ENCODE assay signal across 11 cellular contexts in the genomic region with DNA sequence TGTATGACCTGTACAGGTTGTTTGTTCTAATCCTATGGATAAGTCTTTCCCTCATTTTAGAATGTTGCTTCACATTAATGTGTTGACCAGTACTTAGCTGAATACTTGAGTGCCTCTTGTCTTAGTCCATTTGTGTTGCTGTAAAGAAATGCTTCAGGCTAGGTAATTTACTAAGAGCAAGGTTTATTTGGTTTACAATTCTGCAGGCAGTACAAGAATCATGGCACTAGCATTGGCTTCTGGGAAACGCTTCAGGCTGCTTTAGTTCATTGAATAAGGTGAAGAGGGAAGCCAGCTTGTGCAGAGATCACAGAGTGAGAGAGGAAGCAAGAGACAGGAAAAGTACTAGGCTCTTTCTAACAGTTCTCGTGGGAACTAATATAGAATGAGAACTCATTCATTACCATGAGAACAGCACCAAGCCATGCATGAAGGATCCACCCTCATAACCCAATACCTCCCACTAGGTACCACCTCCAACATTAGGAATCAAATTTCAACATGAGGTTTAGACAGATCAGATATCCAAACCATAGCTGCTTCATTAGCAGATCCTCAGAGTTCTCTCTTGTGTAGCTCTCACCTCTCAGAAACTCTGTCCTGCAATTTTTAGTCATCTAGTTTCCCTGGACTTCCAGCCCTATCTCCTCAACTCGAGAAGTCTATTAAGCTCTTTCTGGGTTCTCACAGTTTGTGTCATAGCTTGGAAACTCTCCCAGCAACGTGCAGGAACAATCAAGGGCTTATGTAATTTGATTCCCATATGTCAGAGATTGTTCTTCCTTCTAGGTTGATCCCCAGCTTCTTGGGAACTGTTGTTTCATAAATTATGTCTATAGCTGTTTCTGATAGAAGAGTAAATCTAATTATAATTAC.
DNase-seq lines count a peak whose midpoint lies in the region; ATAC-seq and TF ChIP-seq lines count a peak whose summit lies in the region.
"Had no signal": no experiment of that assay in that cellular context is flagged by ENCODE, and none has a peak within 500 bp of the region (broad histone marks: within the 10 kb centered on the region; RNA-seq: fewer than 3 reads in every experiment).

No MANE protein-coding gene starts in this region.

- peak; percentile 27 for DNase-seq in AG08396 (ENCODE audit: low spot score)
- DNase-seq in HFFc6 = peak; percentile 83
- peak; percentile 59 for DNase-seq in OCI-M1 (lab: John Stamatoyannopoulos, UW)
- DNase-seq in foreskin keratinocyte = peak; percentile 68 to 83
- no peak for DNase-seq in mesenteric fat pad (ENCODE audit: low spot score)
- no peak for DNase-seq in WERI-Rb-1
- no peak for DNase-seq in activated naive CD8-positive, alpha-beta T cell treated with anti-CD3 and anti-CD28 coated beads for 36 hours
- DNase-seq: activated CD4-positive, CD25-positive, alpha-beta regulatory T cell had no signal

- TF ChIP-seq CTCF in HFFc6 (IDR thresholded peaks at IDR 0.05) = no peak
- TF ChIP-seq CTCF in foreskin keratinocyte (conservative IDR thresholded peaks at IDR 0.05) = no peak
- TF ChIP-seq CTCF in WERI-Rb-1 (IDR thresholded peaks at IDR 0.05; ENCODE audit: low read depth, low read length) = no peak

- H3K4me3 Mint-ChIP-seq in HFFc6 = no peak overlapping the region; the same call in 1 of the 2 replicates
- no peak overlapping the region for H3K4me3 Mint-ChIP-seq in activated naive CD8-positive, alpha-beta T cell treated with anti-CD3 and anti-CD28 coated beads for 36 hours
- H3K4me3 Mint-ChIP-seq: brain had no signal

- ATAC-seq in foreskin keratinocyte = peak; percentile 95
- no peak for ATAC-seq in GM19463 (IDR thresholded peaks at IDR 0.05; ENCODE audit: unreplicated experiment)
- ATAC-seq: mucosa of descending colon had no signal

- peaks cover 18% of the 10 kb centered on the region for H3K4me1 Mint-ChIP-seq in HFFc6 (ENCODE audit: low read depth)
- H3K4me1 Mint-ChIP-seq in activated naive CD8-positive, alpha-beta T cell treated with anti-CD3 and anti-CD28 coated beads for 36 hours = no peaks in the 10 kb centered on the region

- no peaks in the 10 kb centered on the region for H3K36me3 ChIP-seq in WERI-Rb-1

- no peaks in the 10 kb centered on the region for H3K27me3 Mint-ChIP-seq in HFFc6 (ENCODE audit: insufficient read depth)
- H3K27me3 Mint-ChIP-seq in activated naive CD8-positive, alpha-beta T cell treated with anti-CD3 and anti-CD28 coated beads for 36 hours = no peaks in the 10 kb centered on the region
- H3K27me3 Mint-ChIP-seq: brain had no signal

- peak overlapping the region; percentile 2 for H3K27ac ChIP-seq in foreskin keratinocyte
- no peak overlapping the region for H3K27ac ChIP-seq in WERI-Rb-1

- no peaks in the 10 kb centered on the region for H3K27me3 ChIP-seq in foreskin keratinocyte
- no peaks in the 10 kb centered on the region for H3K27me3 ChIP-seq in WERI-Rb-1 (ENCODE audit: insufficient read depth, low read depth, severe bottlenecking)

- peak overlapping the region; percentile 36 for H3K27ac Mint-ChIP-seq in HFFc6
- H3K27ac Mint-ChIP-seq in activated naive CD8-positive, alpha-beta T cell treated with anti-CD3 and anti-CD28 coated beads for 36 hours = no peak overlapping the region

- H3K36me3 Mint-ChIP-seq in HFFc6 (ENCODE audit: low read depth) = no peaks in the 10 kb centered on the region; the same call in 1 of the 2 replicates
- H3K36me3 Mint-ChIP-seq in activated naive CD8-positive, alpha-beta T cell treated with anti-CD3 and anti-CD28 coated beads for 36 hours = no peaks in the 10 kb centered on the region
- H3K36me3 Mint-ChIP-seq: brain had no signal

- H3K4me1 ChIP-seq in foreskin keratinocyte = peaks cover 7% of the 10 kb centered on the region

- no peak overlapping the region for H3K4me3 ChIP-seq in WERI-Rb-1 (ENCODE audit: low read depth, low read length)
- H3K4me3 ChIP-seq: mucosa of descending colon had no signal

- no peaks in the 10 kb centered on the region for H3K9me3 Mint-ChIP-seq in HFFc6
- H3K9me3 Mint-ChIP-seq in activated naive CD8-positive, alpha-beta T cell treated with anti-CD3 and anti-CD28 coated beads for 36 hours = peaks cover 4% of the 10 kb centered on the region
- H3K9me3 Mint-ChIP-seq: brain had no signal

- H3K9me3 ChIP-seq in WERI-Rb-1 (ENCODE audit: severe bottlenecking) = no peaks in the 10 kb centered on the region
- H3K9me3 ChIP-seq: mucosa of descending colon had no signal

Comparison
In these comparisons a context has a peak if more than half of its experiments do, and no peak if none do; other contexts are left out.
1. DNase-seq: peak in AG08396 (single experiment), HFFc6 (single experiment), OCI-M1 (single experiment) and foreskin keratinocyte (2 of 2); none in mesenteric fat pad (single experiment), WERI-Rb-1 (single experiment) and activated naive CD8-positive, alpha-beta T cell treated with anti-CD3 and anti-CD28 coated beads for 36 hours (single experiment).